Comparison of ENCODE assay signal across 13 cellular contexts in genomic region chr11:134266841-134267251, GRCh38. TPM values are rescaled to one million over a fixed set of nuclear protein-coding genes. Genes with fewer than 3 reads are reported as not detected.
A peak's percentile ranks its signal among the peaks of the same experiment; 100 is the strongest.
DNase-seq lines count a peak whose midpoint lies in the region; ATAC-seq and TF ChIP-seq lines count a peak whose summit lies in the region.
"Had no signal": no experiment of that assay in that cellular context is flagged by ENCODE, and none has a peak within 500 bp of the region (broad histone marks: within the 10 kb centered on the region; RNA-seq: fewer than 3 reads in every experiment).

No MANE protein-coding gene starts in this region.

- H3K9me2 ChIP-seq in GM23338 (ENCODE audit: insufficient read depth) (no peaks in the 10 kb centered on the region), PC-9 (ENCODE audit: insufficient read depth) (no peaks in the 10 kb centered on the region)

- H3K9me3 ChIP-seq in PC-9 (ENCODE audit: insufficient read depth, low read depth), result no peaks in the 10 kb centered on the region; the same call in 1 of the 2 replicates
- H3K9me3 ChIP-seq in trophoblast cell (ENCODE audit: insufficient read depth, low read depth, low read length), result no peaks in the 10 kb centered on the region

- H2AK5ac ChIP-seq in trophoblast cell (ENCODE audit: low read length), result no peak overlapping the region

- H4K8ac ChIP-seq in trophoblast cell (ENCODE audit: low read depth, low read length), result no peak overlapping the region

- no peak overlapping the region for H4K12ac ChIP-seq in trophoblast cell (ENCODE audit: low read depth, low read length)

- H3K4me3 ChIP-seq in GM23338, result no peak overlapping the region
- no peak overlapping the region for H3K4me3 ChIP-seq in PC-9
- no peak overlapping the region for H3K4me3 ChIP-seq in trophoblast cell (ENCODE audit: low read depth, low read length)
- H3K4me3 ChIP-seq: K562 had no signal

- no peaks in the 10 kb centered on the region for H3K9me3 Mint-ChIP-seq in GM23338
- H3K9me3 Mint-ChIP-seq in activated CD4-positive, alpha-beta T cell treated with anti-CD3 and anti-CD28 coated beads for 36 hours (ENCODE audit: low read depth), result no peaks in the 10 kb centered on the region
- H3K9me3 Mint-ChIP-seq: activated B cell treated with CpG ODN at 0.5 μM for 24 hours had no signal

- H3K27me3 ChIP-seq in GM23338 (ENCODE audit: insufficient read depth), result no peaks in the 10 kb centered on the region
- H3K27me3 ChIP-seq in PC-9 (ENCODE audit: insufficient read depth, low read depth), result no peaks in the 10 kb centered on the region
- no peaks in the 10 kb centered on the region for H3K27me3 ChIP-seq in trophoblast cell (ENCODE audit: insufficient read depth, low read length)

- H3K18ac ChIP-seq in trophoblast cell (ENCODE audit: low read length), result no peak overlapping the region

- H3K4me1 ChIP-seq in GM23338 (ENCODE audit: insufficient read depth) (peaks cover 52% of the 10 kb centered on the region), PC-9 (replicated peaks; ENCODE audit: insufficient read depth) (peaks cover 36% of the 10 kb centered on the region), trophoblast cell (ENCODE audit: control insufficient read depth in 1 of 2, insufficient read depth in 2 of 2, low read length in 2 of 2) (peaks cover 2 to 5% of the 10 kb centered on the region in 2 experiments)

- no peak overlapping the region for H2BK12ac ChIP-seq in trophoblast cell (ENCODE audit: low read length)

- H3F3A ChIP-seq in GM23338 (replicated peaks; ENCODE audit: low read depth) (0 out of 2 replicates have a peak, but pooled peaks cover 2% of the 10 kb centered on the region), PC-9 (ENCODE audit: insufficient read depth, low read depth) (peaks cover 33% of the 10 kb centered on the region)

- H3K79me1 ChIP-seq in trophoblast cell (ENCODE audit: low read length), result no peaks in the 10 kb centered on the region

- peaks cover 44% of the 10 kb centered on the region for H3K36me3 Mint-ChIP-seq in GM23338 (ENCODE audit: low read depth)
- peaks cover 7% of the 10 kb centered on the region for H3K36me3 Mint-ChIP-seq in activated CD4-positive, alpha-beta T cell treated with anti-CD3 and anti-CD28 coated beads for 36 hours (ENCODE audit: low read depth)

- peaks cover 15% of the 10 kb centered on the region for H3K27me3 Mint-ChIP-seq in GM23338 (ENCODE audit: insufficient read depth, low read depth, poor library complexity)
- no peaks in the 10 kb centered on the region for H3K27me3 Mint-ChIP-seq in activated CD4-positive, alpha-beta T cell treated with anti-CD3 and anti-CD28 coated beads for 36 hours

- POLR2A ChIA-PET in PC-9 (lab: Charles Lee; ENCODE audit: unreplicated experiment), result no interaction called here
- POLR2A ChIA-PET in activated CD4-positive, alpha-beta T cell treated with anti-CD3 and anti-CD28 coated beads for 36 hours (lab: Charles Lee), result interaction anchor here (0.6 kb wide), 1 partner anchor 69 kb away, joined by 3 read pairs; no protein-coding TSS in a partner anchor

- H3K27ac ChIP-seq in GM23338 (ENCODE audit: low read depth), result peak overlapping the region; percentile 46
- H3K27ac ChIP-seq in PC-9, result peak overlapping the region; percentile 66
- no peak overlapping the region for H3K27ac ChIP-seq in trophoblast cell (ENCODE audit: low read depth, low read length)

- H3K27ac Mint-ChIP-seq in GM23338, result peak overlapping the region; percentile 81
- no peak overlapping the region for H3K27ac Mint-ChIP-seq in activated CD4-positive, alpha-beta T cell treated with anti-CD3 and anti-CD28 coated beads for 36 hours
- H3K27ac Mint-ChIP-seq: activated B cell treated with CpG ODN at 0.5 μM for 24 hours had no signal

- intact Hi-C loops in PC-9 (cut with micrococcal nuclease; ENCODE audit: unreplicated experiment), result no loop called here
- intact Hi-C loops in activated CD4-positive, alpha-beta T cell treated with anti-CD3 and anti-CD28 coated beads for 36 hours (cut with DNase I, micrococcal nuclease), result no loop called here

- H4K20me1 ChIP-seq in GM23338 (replicated peaks; ENCODE audit: insufficient read depth) (0 out of 2 replicates have a peak, but pooled peaks cover 4% of the 10 kb centered on the region), PC-9 (ENCODE audit: insufficient read depth) (no peaks in the 10 kb centered on the region)

- TF ChIP-seq CTCF in GM23338 (conservative IDR thresholded peaks at IDR 0.05; ENCODE audit: low read depth in 2 of 2) (no peak), PC-9 (conservative IDR thresholded peaks at IDR 0.05) (no peak)

- BruUV-seq in PC-9 (replicated peaks; lab: Mats Ljungman, UMichigan), result no TSS peak

- H3K14ac ChIP-seq in trophoblast cell (ENCODE audit: low read length), result no peak overlapping the region

- H3K4ac ChIP-seq in trophoblast cell (ENCODE audit: low read depth, low read length), result no peak overlapping the region

- CTCF ChIA-PET in PC-9 (lab: Charles Lee), result no interaction called here
- CTCF ChIA-PET in activated CD4-positive, alpha-beta T cell treated with anti-CD3 and anti-CD28 coated beads for 36 hours (lab: Charles Lee), result interaction anchor here (0.6 to 2.0 kb wide), 6 partner anchors 9 to 126 kb away, joined by 3 to 8 read pairs (median 4); partner anchors contain the start of genes GLB1L3, NCAPD3 and VPS26B

- DNase-seq in GM23338 (ENCODE audit: low spot score), result peak; percentile 44
- peak; percentile 22 to 99 for DNase-seq in PC-9
- peak; percentile 86 for DNase-seq in fibroblast of gingiva (ENCODE audit: low read depth)
- DNase-seq in trophoblast cell, result peak; percentile 77 to 95
- DNase-seq in activated CD4-positive, alpha-beta T cell treated with anti-CD3 and anti-CD28 coated beads for 36 hours, result no peak
- DNase-seq: activated B cell treated with CpG ODN at 0.5 μM for 24 hours; activated naive CD4-positive, alpha-beta T cell; NCI-H748 treated with DMSO at 0.1 percent for 48 hours had no signal

- ATAC-seq in GM23338, result peak; percentile 15
- ATAC-seq in HG02588 (IDR thresholded peaks at IDR 0.05; ENCODE audit: unreplicated experiment), result no peak
- no peak for ATAC-seq in GM19351 (IDR thresholded peaks at IDR 0.05; ENCODE audit: unreplicated experiment)
- ATAC-seq in GM18517 (IDR thresholded peaks at IDR 0.05; ENCODE audit: unreplicated experiment), result no peak
- ATAC-seq in activated CD4-positive, alpha-beta T cell treated with anti-CD3 and anti-CD28 coated beads for 36 hours, result no peak
- ATAC-seq: K562 had no signal

- no peak overlapping the region for H2AFZ ChIP-seq in GM23338
- 0 out of 2 replicates have a peak overlapping the region, but pooled peaks have one; percentile 4 for H2AFZ ChIP-seq in PC-9
- no peak overlapping the region for H2AFZ ChIP-seq in trophoblast cell (ENCODE audit: insufficient read depth, low read length, poor library complexity)

- no peak overlapping the region for H4K91ac ChIP-seq in trophoblast cell (ENCODE audit: low read depth, low read length)

- peak overlapping the region; percentile 38; the same call in 1 of the 2 replicates for H3K4me2 ChIP-seq in GM23338
- peak overlapping the region; percentile 56 for H3K4me2 ChIP-seq in PC-9
- no peak overlapping the region for H3K4me2 ChIP-seq in trophoblast cell (ENCODE audit: low read length)

- no peak overlapping the region for H3K23ac ChIP-seq in trophoblast cell (ENCODE audit: low read length)

- no CpG with 5 or more reads among the region's 3 CpGs for WGBS in trophoblast cell (ENCODE audit: extremely low coverage, insufficient coverage, insufficient read length)

- H3K9ac ChIP-seq in trophoblast cell (ENCODE audit: low read length), result no peak overlapping the region

- H3K36me3 ChIP-seq in GM23338 (ENCODE audit: insufficient read depth), result peaks cover 16% of the 10 kb centered on the region
- no peaks in the 10 kb centered on the region for H3K36me3 ChIP-seq in PC-9 (ENCODE audit: low read depth)
- peaks cover 7 to 12% of the 10 kb centered on the region in 2 experiments for H3K36me3 ChIP-seq in trophoblast cell (ENCODE audit: control insufficient read depth in 1 of 2, insufficient read depth in 2 of 2, low read length in 2 of 2)

- H3K4me1 Mint-ChIP-seq in GM23338, result peaks cover 67% of the 10 kb centered on the region
- H3K4me1 Mint-ChIP-seq in activated CD4-positive, alpha-beta T cell treated with anti-CD3 and anti-CD28 coated beads for 36 hours, result peaks cover 11% of the 10 kb centered on the region
- H3K4me1 Mint-ChIP-seq: activated B cell treated with CpG ODN at 0.5 μM for 24 hours had no signal

- no peak overlapping the region for H2BK5ac ChIP-seq in trophoblast cell (ENCODE audit: low read depth, low read length, poor library complexity)

- H3K4me3 Mint-ChIP-seq in GM23338, result peak overlapping the region; percentile 2; the same call in 1 of the 3 replicates
- no peak overlapping the region for H3K4me3 Mint-ChIP-seq in activated CD4-positive, alpha-beta T cell treated with anti-CD3 and anti-CD28 coated beads for 36 hours
- H3K4me3 Mint-ChIP-seq: activated B cell treated with CpG ODN at 0.5 μM for 24 hours had no signal

- H3K79me2 ChIP-seq in GM23338 (replicated peaks; ENCODE audit: insufficient read depth) (peaks cover 68% of the 10 kb centered on the region), PC-9 (ENCODE audit: low read depth) (no peaks in the 10 kb centered on the region), trophoblast cell (ENCODE audit: control insufficient read depth, insufficient read depth, low read length, poor library complexity) (no peaks in the 10 kb centered on the region)

- no peak overlapping the region for H2BK120ac ChIP-seq in trophoblast cell (ENCODE audit: insufficient read depth, low read length, poor library complexity)

RNA-seq across cellular contexts. Expression of gene GLB1L3, which starts 9.3 kb away (rescaled TPM):
- 33.1 and 35.9 TPM in 2 replicates for total RNA-seq in GM23338 (2014; rRNA removed; shearing (Covaris generic))
- 27.1 and 28.8 TPM in 2 replicates for polyA plus RNA-seq in GM23338 (2016; fragmentation: Nextera tagmentation; extraction: Ambion mirVana)
- not detected in 2 replicates for total RNA-seq in PC-9 (2021)
- not detected in 2 replicates for polyA plus RNA-seq in trophoblast cell (2013)
- 10 to 100 TPM; 11.7 to 12.2 TPM for total RNA-seq in activated CD4-positive, alpha-beta T cell treated with anti-CD3 and anti-CD28 coated beads for 36 hours
- total RNA-seq: activated B cell treated with CpG ODN at 0.5 μM for 24 hours, mucosa of gallbladder had no signal

RNA-seq across cellular contexts. Expression of gene ACAD8, which starts 13.5 kb away (rescaled TPM):
- total RNA-seq in GM23338 (2014; rRNA removed; shearing (Covaris generic)), result 62.3 and 65.4 TPM in 2 replicates
- 42.8 and 43.2 TPM in 2 replicates for polyA plus RNA-seq in GM23338 (2016; fragmentation: Nextera tagmentation; extraction: Ambion mirVana)
- total RNA-seq in PC-9 (2021), result 16.1 and 17.2 TPM in 2 replicates
- polyA plus RNA-seq in trophoblast cell (2013), result 9.7 and 9.9 TPM in 2 replicates
- 10 to 100 TPM; 12.4 to 16.6 TPM for total RNA-seq in activated CD4-positive, alpha-beta T cell treated with anti-CD3 and anti-CD28 coated beads for 36 hours

RNA-seq across cellular contexts. Expression of gene THYN1, which starts 13.7 kb away (rescaled TPM):
- 91.0 and 116 TPM in 2 replicates for total RNA-seq in GM23338 (2014; rRNA removed; shearing (Covaris generic))
- polyA plus RNA-seq in GM23338 (2016; fragmentation: Nextera tagmentation; extraction: Ambion mirVana), result 183 and 216 TPM in 2 replicates
- total RNA-seq in PC-9 (2021), result 29.8 and 41.2 TPM in 2 replicates
- polyA plus RNA-seq in trophoblast cell (2013), result 27.6 and 30.3 TPM in 2 replicates
- 10 to 100 TPM; 75.5 to 89.5 TPM for total RNA-seq in activated CD4-positive, alpha-beta T cell treated with anti-CD3 and anti-CD28 coated beads for 36 hours

RNA-seq across cellular contexts. Expression of gene VPS26B, which starts 42.4 kb away (rescaled TPM):
- total RNA-seq in GM23338 (2014; rRNA removed; shearing (Covaris generic)), result 29.1 and 30.3 TPM in 2 replicates
- 9.2 and 10.1 TPM in 2 replicates for polyA plus RNA-seq in GM23338 (2016; fragmentation: Nextera tagmentation; extraction: Ambion mirVana)
- 28.6 and 28.8 TPM in 2 replicates for total RNA-seq in PC-9 (2021)
- 21.9 and 22.7 TPM in 2 replicates for polyA plus RNA-seq in trophoblast cell (2013)
- total RNA-seq in activated CD4-positive, alpha-beta T cell treated with anti-CD3 and anti-CD28 coated beads for 36 hours, result 10 to 100 TPM; 32.4 to 32.5 TPM

RNA-seq across cellular contexts. Expression of gene NCAPD3, which starts 43.1 kb away (rescaled TPM):
- total RNA-seq in GM23338 (2014; rRNA removed; shearing (Covaris generic)), result 48.9 and 49.8 TPM in 2 replicates
- polyA plus RNA-seq in GM23338 (2016; fragmentation: Nextera tagmentation; extraction: Ambion mirVana), result 32.1 and 37.1 TPM in 2 replicates
- 40.6 and 49.6 TPM in 2 replicates for total RNA-seq in PC-9 (2021)
- 12.2 and 12.7 TPM in 2 replicates for polyA plus RNA-seq in trophoblast cell (2013)
- total RNA-seq in activated CD4-positive, alpha-beta T cell treated with anti-CD3 and anti-CD28 coated beads for 36 hours, result 10 to 100 TPM; 78.9 to 92.1 TPM

Comparison
In these comparisons a context has a peak if more than half of its experiments do, and no peak if none do; other contexts are left out.
1. RNA of gene GLB1L3, which starts 9.3 kb away (total RNA-seq): 33.1 to 35.9 TPM in GM23338 and 11.7 to 12.2 TPM in activated CD4-positive, alpha-beta T cell treated with anti-CD3 and anti-CD28 coated beads for 36 hours; not detected in PC-9; every median in the first group is over 10 times any median in the second.